Comparison of ENCODE assay signal across 9 cellular contexts in genomic region chr11:2898366-2899079, GRCh38. TPM values are rescaled to one million over a fixed set of nuclear protein-coding genes. Genes with fewer than 3 reads are reported as not detected.
A peak's percentile ranks its signal among the peaks of the same experiment; 100 is the strongest.
DNase-seq lines count a peak whose midpoint lies in the region; ATAC-seq and TF ChIP-seq lines count a peak whose summit lies in the region.
"Had no signal": no experiment of that assay in that cellular context is flagged by ENCODE, and none has a peak within 500 bp of the region (broad histone marks: within the 10 kb centered on the region; RNA-seq: fewer than 3 reads in every experiment).

No MANE protein-coding gene starts in this region.

- intact Hi-C loops in sigmoid colon (cut with DNase I), result no loop called here

- H3K9me3 Mint-ChIP-seq in activated T-cell treated with anti-CD3 and anti-CD28 coated beads, Interleukin-2, amount 50 U/mL, for 24 hours, result no peaks in the 10 kb centered on the region

- H3K27me3 Mint-ChIP-seq in activated T-cell treated with anti-CD3 and anti-CD28 coated beads, Interleukin-2, amount 50 U/mL, for 24 hours, result no peaks in the 10 kb centered on the region

- H3K36me3 ChIP-seq in DND-41 (ENCODE audit: insufficient read depth, low read length) (no peaks in the 10 kb centered on the region), sigmoid colon (no peaks in the 10 kb centered on the region)

- no peaks in the 10 kb centered on the region for H4K20me1 ChIP-seq in DND-41 (ENCODE audit: insufficient read depth, low read length)

- H3K27ac ChIP-seq in DND-41 (ENCODE audit: low read length) (no peak overlapping the region), sigmoid colon (peak overlapping the region; percentile 42 to 63 (median 59))

- peak overlapping the region; percentile 50 for H3K4me3 Mint-ChIP-seq in activated T-cell treated with anti-CD3 and anti-CD28 coated beads, Interleukin-2, amount 50 U/mL, for 24 hours

- H3K4me1 ChIP-seq in DND-41 (ENCODE audit: insufficient read depth, low read length) (peaks cover 21% of the 10 kb centered on the region), sigmoid colon (peaks cover 0 to 23% (median 15%) of the 10 kb centered on the region in 4 donors)

- H3K9ac ChIP-seq in DND-41 (ENCODE audit: low read depth, low read length), result no peak overlapping the region

- no peak for TF ChIP-seq POLR2A in sigmoid colon (IDR thresholded peaks at IDR 0.05)

- no peak for ATAC-seq in DND-41 (ENCODE audit: insufficient read depth, low read depth)
- ATAC-seq in HG03159 (IDR thresholded peaks at IDR 0.05; ENCODE audit: unreplicated experiment), result no peak
- no peak for ATAC-seq in GM19395 (IDR thresholded peaks at IDR 0.05; ENCODE audit: unreplicated experiment)

- H3K9me3 ChIP-seq in DND-41 (ENCODE audit: insufficient read depth, low read length, severe bottlenecking) (no peaks in the 10 kb centered on the region), sigmoid colon (no peaks in the 10 kb centered on the region)

- peak overlapping the region; percentile 87 for H3K27ac Mint-ChIP-seq in activated T-cell treated with anti-CD3 and anti-CD28 coated beads, Interleukin-2, amount 50 U/mL, for 24 hours

- WGBS in sigmoid colon, 2 donors, result 58 to 74% methylated on average over 12 of the region's 12 CpGs

- no peak overlapping the region for H2AFZ ChIP-seq in DND-41 (ENCODE audit: low read depth, low read length)

- peak; percentile 43 for DNase-seq in DND-41
- peak; percentile 86 for DNase-seq in NCI-H226
- peak; percentile 70 for DNase-seq in activated T-cell treated with anti-CD3 and anti-CD28 coated beads, Interleukin-2, amount 50 U/mL, for 24 hours
- DNase-seq in fibroblast of mammary gland (ENCODE audit: low read depth), result peak; percentile 91
- DNase-seq in sigmoid colon, result peak; percentile 83
- no peak for DNase-seq in cortex of kidney (lab: John Stamatoyannopoulos, UW)

- TF ChIP-seq CTCF in DND-41 (IDR thresholded peaks at IDR 0.05; ENCODE audit: borderline replicate concordance, extremely low read depth, low read length, poor library complexity, severe bottlenecking), result no peak
- TF ChIP-seq CTCF in fibroblast of mammary gland (conservative IDR thresholded peaks at IDR 0.05; ENCODE audit: control insufficient read depth, insufficient read depth, low read depth, low read length), result no peak
- TF ChIP-seq CTCF in sigmoid colon (IDR thresholded peaks at IDR 0.05), result no peak

- H3K36me3 Mint-ChIP-seq in activated T-cell treated with anti-CD3 and anti-CD28 coated beads, Interleukin-2, amount 50 U/mL, for 24 hours (ENCODE audit: low read depth), result no peaks in the 10 kb centered on the region

- H3K27me3 ChIP-seq in DND-41 (ENCODE audit: insufficient read depth, low read length, poor library complexity) (no peaks in the 10 kb centered on the region), sigmoid colon (no peaks in the 10 kb centered on the region)

- no peak for TF ChIP-seq EP300 in sigmoid colon (IDR thresholded peaks at IDR 0.05)

- H3K79me2 ChIP-seq in DND-41 (ENCODE audit: insufficient read depth, low read length), result no peaks in the 10 kb centered on the region

- H3K4me2 ChIP-seq in DND-41 (ENCODE audit: insufficient read depth, low read length), result no peak overlapping the region

- H3K4me3 ChIP-seq in DND-41 (ENCODE audit: low read depth in 1 of 2, low read length in 2 of 2) (no peak overlapping the region), fibroblast of mammary gland (ENCODE audit: control insufficient read depth, low read depth, low read length) (no peak overlapping the region), sigmoid colon (no peak overlapping the region)

- peaks cover 42% of the 10 kb centered on the region for H3K4me1 Mint-ChIP-seq in activated T-cell treated with anti-CD3 and anti-CD28 coated beads, Interleukin-2, amount 50 U/mL, for 24 hours (ENCODE audit: low read depth)

RNA-seq across cellular contexts. Expression of gene CDKN1C, which starts 12.9 kb away (rescaled TPM):
- total RNA-seq in sigmoid colon, result 10 to 100 TPM; 37.2 to 54.3 (median 47.4) TPM
- polyA plus RNA-seq in sigmoid colon, result 10 to 100 TPM in 1 of 3 donors, 1 to 10 TPM in 2; 5.3 to 14.4 (median 7.9) TPM

RNA-seq across cellular contexts. Expression of gene PHLDA2, which starts 30.7 kb away (rescaled TPM):
- 1 to 10 TPM in 1 of 4 donors, not detected in 3; 1.7 TPM for total RNA-seq in sigmoid colon
- 10 to 100 TPM; 33.0 to 37.9 (median 37.8) TPM for polyA plus RNA-seq in sigmoid colon
- polyA plus RNA-seq: neural cell had no signal
